ENCODE assay signal across 1 cellular context in the genomic region with DNA sequence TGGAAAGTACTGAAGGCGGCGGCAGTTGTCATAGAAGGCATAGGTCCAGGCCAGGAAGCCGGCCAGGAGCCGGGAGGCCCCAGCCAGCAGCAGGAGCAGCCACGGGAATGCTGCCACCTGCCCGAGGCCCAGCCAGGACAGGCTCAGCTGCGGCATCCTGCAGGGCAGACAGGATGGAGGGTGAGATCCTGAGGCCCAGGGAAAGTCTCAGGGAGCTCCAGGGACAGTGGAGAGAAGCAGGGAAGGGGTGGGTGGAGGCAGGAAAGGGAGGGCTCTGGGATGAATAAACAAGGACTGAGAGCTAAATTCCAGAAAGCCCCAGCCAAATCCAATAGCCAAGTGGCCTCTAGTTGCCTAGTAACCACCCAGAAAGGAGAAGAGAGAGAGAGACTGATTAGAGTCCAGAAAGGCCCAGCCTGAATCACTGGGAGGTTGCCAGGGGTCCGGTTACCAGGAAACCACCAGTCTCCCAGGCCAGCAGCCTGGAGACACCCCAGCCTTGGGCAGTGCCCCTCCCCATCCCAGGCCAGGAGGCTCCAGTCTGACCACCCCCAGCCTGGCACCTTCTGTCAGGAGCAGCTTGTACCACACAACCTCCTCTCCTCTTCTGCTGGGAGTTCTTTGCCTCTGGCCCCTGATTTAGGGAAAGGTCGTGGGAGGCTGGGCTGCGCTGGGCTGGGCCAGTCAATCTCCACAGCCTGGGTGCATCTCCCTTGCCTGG.
TF ChIP-seq lines count a peak whose summit lies in the region.

No MANE protein-coding gene starts in this region.

TF ChIP-seq in SK-N-SH treated with all-trans-retinoic acid at 6 μM for 48 hours, 23 proteins besides CTCF, POLR2A, EP300 and RAD21 (continued from another document):
- TF ChIP-seq CREB5 (CRISPR knock-in tag; IDR thresholded peaks at IDR 0.05; ENCODE audit: low read depth), result no peak
- TF ChIP-seq ZC3H10 (CRISPR knock-in tag; IDR thresholded peaks at IDR 0.05), result no peak
- TF ChIP-seq ZNF70 (CRISPR knock-in tag; IDR thresholded peaks at IDR 0.05), result no peak
- TF ChIP-seq OSR1 (CRISPR knock-in tag; IDR thresholded peaks at IDR 0.05), result no peak
- TF ChIP-seq ESRRG (CRISPR knock-in tag; IDR thresholded peaks at IDR 0.05), result no peak
- no peak for TF ChIP-seq POU6F1 (CRISPR knock-in tag; IDR thresholded peaks at IDR 0.05; ENCODE audit: borderline replicate concordance, low read depth)
- no peak for TF ChIP-seq GLIS3 (CRISPR knock-in tag; IDR thresholded peaks at IDR 0.05)
- TF ChIP-seq ZFP30 (CRISPR knock-in tag; IDR thresholded peaks at IDR 0.05), result no peak
- TF ChIP-seq ZFP3 (CRISPR knock-in tag; IDR thresholded peaks at IDR 0.05), result no peak
- TF ChIP-seq TOX (CRISPR knock-in tag; IDR thresholded peaks at IDR 0.05; ENCODE audit: borderline replicate concordance), result no peak
- no peak for TF ChIP-seq PPARA (CRISPR knock-in tag; IDR thresholded peaks at IDR 0.05; ENCODE audit: borderline replicate concordance)
TF ChIP-seq in SK-N-SH treated with all-trans-retinoic acid at 6 μM for 48 hours: peak in this region for 0.
